In the genomic region with DNA sequence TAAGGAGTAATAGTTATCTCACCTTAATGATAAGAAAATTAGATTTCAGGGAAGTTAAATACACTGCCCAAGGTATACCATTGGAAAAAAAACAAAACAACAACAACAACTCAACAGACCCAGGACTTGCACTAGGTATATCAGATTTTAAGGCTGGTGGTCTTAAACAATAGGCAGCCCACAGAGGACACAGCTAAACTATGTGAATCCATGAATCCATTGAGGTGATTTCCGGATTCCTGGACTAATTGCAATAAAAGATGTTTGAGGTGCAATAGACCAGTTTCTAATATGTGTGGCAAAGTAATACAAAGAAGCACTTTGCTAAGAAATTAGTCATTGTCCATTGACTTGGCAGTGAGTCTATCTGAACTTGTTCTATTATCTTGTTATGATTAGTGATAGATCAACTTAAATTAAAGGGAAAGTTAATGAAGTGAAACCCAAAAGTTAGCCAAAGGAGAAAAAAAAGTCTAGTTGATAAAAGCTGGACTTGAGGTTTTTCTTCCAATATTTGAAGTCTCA, we compare ENCODE assay signal across 33 cellular contexts.
"Had no signal": no experiment of that assay in that cellular context is flagged by ENCODE, and none has a peak within 500 bp of the region (broad histone marks: within the 10 kb centered on the region; RNA-seq: fewer than 3 reads in every experiment).

No MANE protein-coding gene starts in this region.

- ATAC-seq: activated CD4-positive, CD25-positive, alpha-beta regulatory T cell treated with anti-CD3 and anti-CD28 coated beads, Interleukin-2, amount 50 U/mL, for 24 hours; activated CD8-positive, alpha-beta T cell treated with anti-CD3 and anti-CD28 coated beads for 36 hours; activated T-cell treated with anti-CD3 and anti-CD28 coated beads, Interleukin-2, amount 50 U/mL, for 4 hours; activated T-helper 17 cell treated with anti-CD3 and anti-CD28 coated beads, Interleukin-2, amount 50 U/mL, for 72 hours; effector memory CD8-positive, alpha-beta T cell; foreskin keratinocyte; gastroesophageal sphincter; T-helper 17 cell had no signal

- H3K36me3 ChIP-seq: brain microvascular endothelial cell, esophagus muscularis mucosa, gastroesophageal sphincter, WERI-Rb-1 had no signal

- H3K9me3 Mint-ChIP-seq: activated B cell treated with CpG ODN at 0.5 μM for 24 hours; activated CD8-positive, alpha-beta T cell treated with anti-CD3 and anti-CD28 coated beads for 36 hours; activated T-cell treated with anti-CD3 and anti-CD28 coated beads, Interleukin-2, amount 50 U/mL, for 4 hours; activated T-helper 17 cell treated with anti-CD3 and anti-CD28 coated beads, Interleukin-2, amount 50 U/mL, for 72 hours; effector memory CD8-positive, alpha-beta T cell; T-helper 2 cell treated with Interferon-gamma antibody and Interleukin-4, amounts not matched to agents 5 μg/mL and 100 μg/mL, for 36 hours had no signal

- H3K36me3 Mint-ChIP-seq: activated naive CD8-positive, alpha-beta T cell had no signal

- H3K4me3 ChIP-seq: esophagus muscularis mucosa, gastroesophageal sphincter had no signal

- H3K4me1 Mint-ChIP-seq: activated B cell treated with CpG ODN at 0.5 μM for 24 hours; activated T-helper 17 cell treated with anti-CD3 and anti-CD28 coated beads, Interleukin-2, amount 50 U/mL, for 72 hours; T-helper 17 cell had no signal

- FAIRE-seq: colon had no signal

- H3K27ac Mint-ChIP-seq: activated B cell treated with CpG ODN at 0.5 μM for 24 hours; activated CD8-positive, alpha-beta T cell treated with anti-CD3 and anti-CD28 coated beads for 36 hours; activated naive CD8-positive, alpha-beta T cell; activated T-helper 17 cell treated with anti-CD3 and anti-CD28 coated beads, Interleukin-2, amount 50 U/mL, for 72 hours; effector memory CD8-positive, alpha-beta T cell; T-helper 17 cell; T-helper 2 cell treated with Interferon-gamma antibody and Interleukin-4, amounts not matched to agents 5 μg/mL and 100 μg/mL, for 36 hours had no signal

- H3K4me1 ChIP-seq: esophagus muscularis mucosa, gastroesophageal sphincter had no signal

- H3K27ac ChIP-seq: brain microvascular endothelial cell, esophagus muscularis mucosa, foreskin keratinocyte, gastroesophageal sphincter, WERI-Rb-1 had no signal

- H3K4me3 Mint-ChIP-seq: activated B cell treated with CpG ODN at 0.5 μM for 24 hours; activated CD8-positive, alpha-beta T cell treated with anti-CD3 and anti-CD28 coated beads for 36 hours; activated naive CD8-positive, alpha-beta T cell; activated T-cell treated with anti-CD3 and anti-CD28 coated beads, Interleukin-2, amount 50 U/mL, for 4 hours; activated T-helper 17 cell treated with anti-CD3 and anti-CD28 coated beads, Interleukin-2, amount 50 U/mL, for 72 hours; effector memory CD8-positive, alpha-beta T cell; T-helper 17 cell; T-helper 2 cell treated with Interferon-gamma antibody and Interleukin-4, amounts not matched to agents 5 μg/mL and 100 μg/mL, for 36 hours had no signal

- H3K27me3 ChIP-seq: brain microvascular endothelial cell, esophagus muscularis mucosa, foreskin keratinocyte, gastroesophageal sphincter had no signal

- H3K27me3 Mint-ChIP-seq: activated B cell treated with CpG ODN at 0.5 μM for 24 hours had no signal

- DNase-seq: activated B cell treated with CpG ODN at 0.5 μM for 24 hours; activated CD4-positive, alpha-beta T cell treated with anti-CD3 and anti-CD28 coated beads for 48 hours; activated CD4-positive, alpha-beta T cell treated with anti-CD3 and anti-CD28 coated beads, Interleukin-2, amount 50 U/mL, for 1 hour; activated CD4-positive, alpha-beta T cell treated with anti-CD3 and anti-CD28 coated beads, Interleukin-2, amount 50 U/mL, for 48 hours; activated CD8-positive, alpha-beta memory T cell treated with anti-CD3 and anti-CD28 coated beads for 24 hours; activated CD8-positive, alpha-beta T cell treated with anti-CD3 and anti-CD28 coated beads for 36 hours; activated effector memory CD4-positive, alpha-beta T cell treated with Interleukin-2 at 50 U/mL for 16 hours; activated gamma-delta T cell treated with Interleukin-2 at 50 U/mL for 16 hours; activated naive CD4-positive, alpha-beta T cell treated with anti-CD3 and anti-CD28 coated beads, Interleukin-2, amount 50 U/mL, for 16 hours; activated naive CD4-positive, alpha-beta T cell treated with Interleukin-2 at 50 U/mL for 16 hours; activated T-cell treated with anti-CD3 and anti-CD28 coated beads, Interleukin-2, amount 50 U/mL, for 4 hours; amniotic stem cell; anterior cingulate cortex; brain microvascular endothelial cell; caudate nucleus; cortex of kidney; dermis blood vessel endothelial cell; effector CD4-positive, alpha-beta T cell; effector memory CD8-positive, alpha-beta T cell; erythroblast; foreskin keratinocyte; head of caudate nucleus; T-helper 1 cell; T-helper 17 cell; T1000; WERI-Rb-1 had no signal
